8 cellular contexts compared by ENCODE assay signal in genomic region chrX:132592880-132593279, GRCh38.
DNase-seq lines count a peak whose midpoint lies in the region; ATAC-seq and TF ChIP-seq lines count a peak whose summit lies in the region.

No MANE protein-coding gene starts in this region.

- no peak overlapping the region for H3K4me2 ChIP-seq in GM23338

- intact Hi-C loops in CD8-positive, alpha-beta T cell (cut with DNase I, micrococcal nuclease) = loop anchor here (2.0 to 5.0 kb wide), 3 partner anchors 101 to 301 kb away; no protein-coding TSS in a partner anchor

- no peaks in the 10 kb centered on the region for H4K20me1 ChIP-seq in GM23338 (replicated peaks; ENCODE audit: insufficient read depth)

- TF ChIP-seq CTCF in BJ (IDR thresholded peaks at IDR 0.05; ENCODE audit: insufficient read depth, low read depth, low read length) (peak; percentile 44), GM23338 (conservative IDR thresholded peaks at IDR 0.05; ENCODE audit: low read depth in 2 of 2) (peak; percentile 45 to 59), fibroblast of pulmonary artery (IDR thresholded peaks at IDR 0.05; ENCODE audit: low read length, missing control alignments) (peak; percentile 37), upper lobe of left lung (IDR thresholded peaks at IDR 0.05) (peak in 2 of 6 experiments; percentile 14 to 31)
- TF ChIP-seq CTCF in CD8-positive, alpha-beta T cell (IDR thresholded peaks at IDR 0.05) = no peak

- H3K79me2 ChIP-seq in GM23338 (replicated peaks; ENCODE audit: insufficient read depth) = no peaks in the 10 kb centered on the region

- TF ChIP-seq POLR2A in upper lobe of left lung (IDR thresholded peaks at IDR 0.05) = no peak

- DNase-seq in BJ (ENCODE audit: low read depth) (no peak), GM23338 (ENCODE audit: low spot score) (peak; percentile 49), NCI-H748 treated with DMSO at 0.1 percent for 48 hours (lab: John Stamatoyannopoulos, UW) (peak; percentile 97), fibroblast of pulmonary artery (ENCODE audit: low read depth) (peak; percentile 8), upper lobe of left lung (no peak), dedifferentiated amniotic fluid mesenchymal stem cell (ENCODE audit: extremely low spot score) (no peak)
- DNase-seq in CD8-positive, alpha-beta T cell = no peak

- CTCF ChIA-PET in BJ (lab: Yijun Ruan, JAX) = interaction anchor here (2.2 kb wide), 1 partner anchor 300 kb away, joined by 10 read pairs; no protein-coding TSS in a partner anchor
- CTCF ChIA-PET in CD8-positive, alpha-beta T cell (lab: Charles Lee) = interaction anchor here (0.7 kb wide), 1 partner anchor 257 kb away, joined by 4 read pairs; no protein-coding TSS in a partner anchor

- no peaks in the 10 kb centered on the region for H3K36me3 ChIP-seq in BJ (ENCODE audit: control insufficient read depth, insufficient read depth, low read length)
- no peaks in the 10 kb centered on the region for H3K36me3 ChIP-seq in GM23338 (ENCODE audit: insufficient read depth)
- H3K36me3 ChIP-seq in upper lobe of left lung = no peaks in the 10 kb centered on the region
- no peaks in the 10 kb centered on the region for H3K36me3 ChIP-seq in CD8-positive, alpha-beta T cell (ENCODE audit: insufficient read depth, low read length)

- H3K27me3 Mint-ChIP-seq in GM23338 (ENCODE audit: insufficient read depth, low read depth, poor library complexity) = no peaks in the 10 kb centered on the region
- no peaks in the 10 kb centered on the region for H3K27me3 Mint-ChIP-seq in CD8-positive, alpha-beta T cell (ENCODE audit: low read depth)

- no peak overlapping the region for H3K4me3 ChIP-seq in BJ (ENCODE audit: low read depth, low read length)
- no peak overlapping the region for H3K4me3 ChIP-seq in GM23338
- H3K4me3 ChIP-seq in fibroblast of pulmonary artery (replicated peaks; ENCODE audit: low read depth, low read length) = no peak overlapping the region
- H3K4me3 ChIP-seq in upper lobe of left lung = no peak overlapping the region
- no peak overlapping the region for H3K4me3 ChIP-seq in CD8-positive, alpha-beta T cell (ENCODE audit: low read depth, low read length)

- no peak for TF ChIP-seq EP300 in upper lobe of left lung (IDR thresholded peaks at IDR 0.05)

- H3K4me3 Mint-ChIP-seq in GM23338 = no peak overlapping the region
- H3K4me3 Mint-ChIP-seq in CD8-positive, alpha-beta T cell = no peak overlapping the region

- POLR2A ChIA-PET in BJ (lab: Charles Lee) = no interaction called here
- POLR2A ChIA-PET in CD8-positive, alpha-beta T cell (lab: Charles Lee) = no interaction called here

- H3K9me2 ChIP-seq in GM23338 (ENCODE audit: insufficient read depth) = no peaks in the 10 kb centered on the region

- H2AFZ ChIP-seq in GM23338 = no peak overlapping the region

- WGBS in upper lobe of left lung, 2 donors = 16 to 59% methylated on average over 2 of the region's 2 CpGs

- ATAC-seq in GM23338 (peak; percentile 85), upper lobe of left lung (ENCODE audit: low FRiP score in 2 of 2) (no peak), HG02763 (IDR thresholded peaks at IDR 0.05; ENCODE audit: unreplicated experiment) (no peak)
- no peak for ATAC-seq in CD8-positive, alpha-beta T cell

- H3K4me1 Mint-ChIP-seq in GM23338 = 0 out of 3 replicates have a peak, but pooled peaks cover 3% of the 10 kb centered on the region
- no peaks in the 10 kb centered on the region for H3K4me1 Mint-ChIP-seq in CD8-positive, alpha-beta T cell (ENCODE audit: low read depth)

- H3K27ac Mint-ChIP-seq in GM23338 = no peak overlapping the region
- no peak overlapping the region for H3K27ac Mint-ChIP-seq in CD8-positive, alpha-beta T cell

- no peaks in the 10 kb centered on the region for H3K9me3 ChIP-seq in upper lobe of left lung
- no peaks in the 10 kb centered on the region for H3K9me3 ChIP-seq in CD8-positive, alpha-beta T cell (ENCODE audit: low read length)

- H3K9me3 Mint-ChIP-seq in GM23338 = no peaks in the 10 kb centered on the region
- no peaks in the 10 kb centered on the region for H3K9me3 Mint-ChIP-seq in CD8-positive, alpha-beta T cell

- H3K27me3 ChIP-seq in BJ (ENCODE audit: control insufficient read depth, insufficient read depth, low read length) (no peaks in the 10 kb centered on the region), GM23338 (ENCODE audit: insufficient read depth) (no peaks in the 10 kb centered on the region), upper lobe of left lung (no peaks in the 10 kb centered on the region)
- no peaks in the 10 kb centered on the region for H3K27me3 ChIP-seq in CD8-positive, alpha-beta T cell (ENCODE audit: insufficient read depth, low read length)

- H3K4me1 ChIP-seq in GM23338 (ENCODE audit: insufficient read depth) (no peaks in the 10 kb centered on the region), upper lobe of left lung (no peaks in the 10 kb centered on the region)
- no peaks in the 10 kb centered on the region for H3K4me1 ChIP-seq in CD8-positive, alpha-beta T cell (ENCODE audit: insufficient read depth, low read length)

- H3F3A ChIP-seq in GM23338 (replicated peaks; ENCODE audit: low read depth) = no peaks in the 10 kb centered on the region

- H3K27ac ChIP-seq in GM23338 (ENCODE audit: low read depth) = no peak overlapping the region
- H3K27ac ChIP-seq in upper lobe of left lung = no peak overlapping the region
- H3K27ac ChIP-seq in CD8-positive, alpha-beta T cell (ENCODE audit: low read depth, low read length) = no peak overlapping the region

- H3K36me3 Mint-ChIP-seq in GM23338 (ENCODE audit: low read depth) = no peaks in the 10 kb centered on the region
- no peaks in the 10 kb centered on the region for H3K36me3 Mint-ChIP-seq in CD8-positive, alpha-beta T cell

TF ChIP-seq in GM23338, 12 proteins besides CTCF, POLR2A, EP300 and RAD21 (continues in another document):
- TF ChIP-seq EZH2phosphoT487 (IDR thresholded peaks at IDR 0.05; ENCODE audit: unreplicated experiment) = no peak
- no peak for TF ChIP-seq POLR2AphosphoS5 (IDR thresholded peaks at IDR 0.05; ENCODE audit: low read depth)
- TF ChIP-seq ZNF462 (CRISPR knock-in tag; IDR thresholded peaks at IDR 0.05) = no peak

Comparison
In these comparisons a context has a peak if more than half of its experiments do, and no peak if none do; other contexts are left out.
1. DNase-seq: peak in GM23338 (single experiment), NCI-H748 treated with DMSO at 0.1 percent for 48 hours (single experiment) and fibroblast of pulmonary artery (single experiment); none in BJ (single experiment), upper lobe of left lung (0 of 2), CD8-positive, alpha-beta T cell (0 of 7) and dedifferentiated amniotic fluid mesenchymal stem cell (single experiment).